ENCODE assay signal across 8 cellular contexts in the genomic region with DNA sequence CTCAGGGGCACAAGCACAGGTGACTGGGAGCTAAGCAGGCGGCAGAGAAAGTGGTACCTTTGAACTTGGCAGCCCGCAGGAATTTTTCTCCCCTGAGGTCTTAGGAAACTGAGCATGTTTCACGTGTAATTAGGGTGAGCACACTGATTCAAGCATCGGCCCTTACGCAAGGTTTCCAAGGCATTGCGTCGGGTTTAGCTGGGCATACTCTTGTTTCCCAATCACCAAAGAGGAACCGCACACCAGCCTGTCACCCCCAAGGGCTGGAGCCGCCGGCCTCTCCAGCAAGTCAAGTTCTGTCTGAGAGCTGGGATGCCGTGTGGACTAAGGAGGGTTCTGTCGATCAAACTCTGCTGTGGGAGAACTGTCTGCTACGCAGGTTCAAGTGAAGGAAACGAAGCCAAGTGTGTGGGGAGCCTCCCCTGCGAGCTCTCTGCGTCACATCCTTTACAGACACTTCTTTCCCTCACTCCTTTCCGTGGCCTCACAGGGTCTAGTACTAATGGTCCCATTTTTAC. TPM values are rescaled to one million over a fixed set of nuclear protein-coding genes. Genes with fewer than 3 reads are reported as not detected.
DNase-seq lines count a peak whose midpoint lies in the region; ATAC-seq and TF ChIP-seq lines count a peak whose summit lies in the region.

No MANE protein-coding gene starts in this region.

- H3K23ac ChIP-seq in mesenchymal stem cell (ENCODE audit: low read length in 2 of 2): no peak overlapping the region

- no peak overlapping the region for H2AFZ ChIP-seq in mesenchymal stem cell (ENCODE audit: low read depth, low read length)

- peaks cover 33% of the 10 kb centered on the region for H3K79me1 ChIP-seq in mesenchymal stem cell (replicated peaks; ENCODE audit: low read length, poor library complexity, severe bottlenecking)

- H3K4ac ChIP-seq in mesenchymal stem cell (ENCODE audit: low read depth in 1 of 2, low read length in 2 of 2): peak overlapping the region; percentile 30 to 66

- H3K4me3 ChIP-seq in mesenchymal stem cell (ENCODE audit: insufficient read depth in 1 of 2, low read depth in 1 of 2, low read length in 2 of 2): no peak overlapping the region
- H3K4me3 ChIP-seq in thoracic aorta: peak overlapping the region; percentile 31

- peak overlapping the region; percentile 9 to 78 for H3K18ac ChIP-seq in mesenchymal stem cell (ENCODE audit: low read depth in 1 of 2, low read length in 2 of 2)

- H4K91ac ChIP-seq in mesenchymal stem cell (ENCODE audit: low read length): peak overlapping the region; percentile 47

- no peaks in the 10 kb centered on the region for H3K9me3 Mint-ChIP-seq in effector memory CD8-positive, alpha-beta T cell

- peak; percentile 95 to 97 for DNase-seq in NOMO-1 (lab: John Stamatoyannopoulos, UW; ENCODE audit: unreplicated experiment in 2 of 2)
- DNase-seq in effector memory CD8-positive, alpha-beta T cell: no peak
- DNase-seq in mesenchymal stem cell: peak; percentile 90
- DNase-seq in thoracic aorta (ENCODE audit: low spot score): peak; percentile 61
- DNase-seq in amniotic stem cell (lab: John Stamatoyannopoulos, UW): no peak
- DNase-seq in activated CD4-positive, alpha-beta T cell treated with anti-CD3 and anti-CD28 coated beads, Interleukin-2, amount 50 U/mL, for 1 hour: no peak
- no peak for DNase-seq in DMS53 treated with DMSO at 0.1 percent for 48 hours (lab: John Stamatoyannopoulos, UW; ENCODE audit: unreplicated experiment)

- H3K4me2 ChIP-seq in mesenchymal stem cell (ENCODE audit: low read length, poor library complexity, severe bottlenecking): no peak overlapping the region

- H4K8ac ChIP-seq in mesenchymal stem cell (ENCODE audit: low read length): peak overlapping the region; percentile 66

- peaks cover 13% of the 10 kb centered on the region for H3K4me1 ChIP-seq in mesenchymal stem cell (ENCODE audit: control insufficient read depth, insufficient read depth, low read depth, low read length)
- H3K4me1 ChIP-seq in thoracic aorta (ENCODE audit: control insufficient read depth in 1 of 2, low read depth in 2 of 2): peaks cover 28 to 85% of the 10 kb centered on the region in 2 donors

- peak overlapping the region; percentile 22 for H3K27ac ChIP-seq in mesenchymal stem cell (ENCODE audit: low read length, poor library complexity, severe bottlenecking)
- peak overlapping the region; percentile 94 to 99 for H3K27ac ChIP-seq in thoracic aorta

- H2BK120ac ChIP-seq in mesenchymal stem cell (ENCODE audit: low read depth, low read length): peak overlapping the region; percentile 19

- peak overlapping the region in 1 of 2 donors; percentile 66 for H3K27ac Mint-ChIP-seq in effector memory CD8-positive, alpha-beta T cell

- no peak overlapping the region for H3K4me3 Mint-ChIP-seq in effector memory CD8-positive, alpha-beta T cell

- H2BK5ac ChIP-seq in mesenchymal stem cell (ENCODE audit: low read depth, low read length, poor library complexity, severe bottlenecking): no peak overlapping the region

- no peaks in the 10 kb centered on the region for H3K27me3 Mint-ChIP-seq in effector memory CD8-positive, alpha-beta T cell

- peaks cover 16% of the 10 kb centered on the region for H3K36me3 Mint-ChIP-seq in effector memory CD8-positive, alpha-beta T cell (ENCODE audit: insufficient read depth)

- H3K27me3 ChIP-seq in mesenchymal stem cell (ENCODE audit: control insufficient read depth in 1 of 2, insufficient read depth in 1 of 2, low read length in 2 of 2) (no peaks in the 10 kb centered on the region), thoracic aorta (replicated peaks; ENCODE audit: insufficient read depth) (no peaks in the 10 kb centered on the region)

- peaks cover 12 to 14% of the 10 kb centered on the region in 2 donors for H3K4me1 Mint-ChIP-seq in effector memory CD8-positive, alpha-beta T cell (ENCODE audit: low read depth in 2 of 2)

- peak overlapping the region; percentile 57 for H2BK15ac ChIP-seq in mesenchymal stem cell (ENCODE audit: low read depth, poor library complexity, severe bottlenecking)

- H2AK5ac ChIP-seq in mesenchymal stem cell (ENCODE audit: low read length, severe bottlenecking): peak overlapping the region; percentile 9

- peak; percentile 16 for ATAC-seq in effector memory CD8-positive, alpha-beta T cell (replicated peaks)
- ATAC-seq in thoracic aorta (ENCODE audit: insufficient number of reproducible peaks, low FRiP score, low read depth) (peak; percentile 54), GM21723 (IDR thresholded peaks at IDR 0.05; ENCODE audit: unreplicated experiment) (no peak)

- peaks cover 29 to 51% of the 10 kb centered on the region in 2 experiments for H3K36me3 ChIP-seq in mesenchymal stem cell (ENCODE audit: control insufficient read depth in 1 of 2, insufficient read depth in 2 of 2, low read depth in 1 of 2, low read length in 2 of 2)
- H3K36me3 ChIP-seq in thoracic aorta: no peaks in the 10 kb centered on the region

- H3K14ac ChIP-seq in mesenchymal stem cell (ENCODE audit: low read length in 2 of 2): no peak overlapping the region

- 76% methylated on average over 17 of the region's 17 CpGs for whole genome bisulfite sequencing in mesenchymal stem cell

- H2BK12ac ChIP-seq in mesenchymal stem cell (ENCODE audit: low read length in 2 of 2): peak overlapping the region in 1 of 2 experiments; percentile 80

- H3K9ac ChIP-seq in mesenchymal stem cell (ENCODE audit: low read length): peak overlapping the region; percentile 64

- TF ChIP-seq CTCF in thoracic aorta (IDR thresholded peaks at IDR 0.05): no peak

- H3K9me3 ChIP-seq in mesenchymal stem cell (ENCODE audit: control insufficient read depth, low read length) (no peaks in the 10 kb centered on the region), thoracic aorta (no peaks in the 10 kb centered on the region)

RNA-seq across cellular contexts. Expression of gene ERGIC1, which starts 53.0 kb away (rescaled TPM):
- polyA plus RNA-seq in mesenchymal stem cell (2013, experiment 1 of 2): 143 TPM
- 140 TPM for polyA plus RNA-seq in mesenchymal stem cell (2013, experiment 2 of 2)
- total RNA-seq in thoracic aorta: 100 to 1,000 TPM; 141 to 230 TPM

Comparison
In these comparisons a context has a peak if more than half of its experiments do, and no peak if none do; other contexts are left out.
1. DNase-seq: peak in NOMO-1 (2 of 2), mesenchymal stem cell (single experiment) and thoracic aorta (single experiment); none in effector memory CD8-positive, alpha-beta T cell (0 of 3), amniotic stem cell (single experiment), activated CD4-positive, alpha-beta T cell treated with anti-CD3 and anti-CD28 coated beads, Interleukin-2, amount 50 U/mL, for 1 hour (single experiment) and DMS53 treated with DMSO at 0.1 percent for 48 hours (single experiment).